ENCODE assay signal across 22 cellular contexts in the genomic region with DNA sequence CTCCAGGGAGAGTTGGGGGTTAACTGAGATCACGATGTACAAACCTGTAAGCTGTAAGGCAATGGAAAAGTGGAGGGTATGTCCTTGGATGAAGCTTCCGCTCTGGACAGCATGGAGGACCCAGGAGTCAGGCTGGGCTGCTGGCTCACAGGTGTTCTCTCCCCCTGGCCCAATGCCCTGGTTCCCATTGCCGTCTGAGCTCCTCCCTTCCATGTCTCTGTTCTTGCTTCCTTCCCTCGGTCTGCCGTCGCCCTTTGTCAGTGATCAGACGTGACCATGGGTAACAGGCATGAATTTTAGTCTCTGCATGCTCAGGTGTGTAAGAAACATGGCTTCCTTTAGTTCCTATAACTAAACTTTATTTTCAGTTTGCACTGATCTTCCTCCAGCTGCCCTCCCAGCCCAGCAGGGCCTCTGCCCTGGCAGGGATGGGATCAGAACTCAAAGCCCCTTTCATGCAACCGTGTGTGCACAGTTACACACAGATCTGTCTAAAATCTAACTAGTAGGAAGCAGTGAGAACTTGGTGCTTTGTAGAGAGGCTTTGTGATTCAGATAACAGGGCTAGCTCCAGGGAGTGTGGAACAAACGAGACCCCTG. TPM values are rescaled to one million over a fixed set of nuclear protein-coding genes. Genes with fewer than 3 reads are reported as not detected.
DNase-seq lines count a peak whose midpoint lies in the region; ATAC-seq, FAIRE-seq and TF ChIP-seq lines count a peak whose summit lies in the region.
"Had no signal": no experiment of that assay in that cellular context is flagged by ENCODE, and none has a peak within 500 bp of the region (broad histone marks: within the 10 kb centered on the region; RNA-seq: fewer than 3 reads in every experiment).

No MANE protein-coding gene starts in this region.

- H3K4me3 Mint-ChIP-seq in activated CD8-positive, alpha-beta memory T cell treated with anti-CD3 and anti-CD28 coated beads, Interleukin-2, amount 10 ng/mL, durations not matched to agents 7 days and 5 days = no peak overlapping the region
- H3K4me3 Mint-ChIP-seq in neural progenitor cell (no peak overlapping the region), type B pancreatic cell (no peak overlapping the region)
- H3K4me3 Mint-ChIP-seq: CD8-positive, alpha-beta T cell had no signal

- H2AFZ ChIP-seq in H1 (ENCODE audit: low read length) = no peak overlapping the region
- no peak overlapping the region for H2AFZ ChIP-seq in neural progenitor cell (replicated peaks)
- no peak overlapping the region for H2AFZ ChIP-seq in trophoblast cell (ENCODE audit: insufficient read depth, low read length, poor library complexity)

- H4K20me1 ChIP-seq in H1 (replicated peaks in 1 of 2; ENCODE audit: control insufficient read depth in 1 of 2, insufficient read depth in 2 of 2, low read length in 2 of 2) = no peaks in the 10 kb centered on the region
- H4K20me1 ChIP-seq in neural progenitor cell (ENCODE audit: low read depth) = no peaks in the 10 kb centered on the region

- H3K4me1 Mint-ChIP-seq in activated CD8-positive, alpha-beta memory T cell treated with anti-CD3 and anti-CD28 coated beads, Interleukin-2, amount 10 ng/mL, durations not matched to agents 7 days and 5 days = no peaks in the 10 kb centered on the region
- H3K4me1 Mint-ChIP-seq in neural progenitor cell = peaks cover 79% of the 10 kb centered on the region
- peaks cover 7% of the 10 kb centered on the region for H3K4me1 Mint-ChIP-seq in type B pancreatic cell (ENCODE audit: unreplicated experiment)

- peaks cover 0 to 12% (median 5%) of the 10 kb centered on the region in 4 experiments; a peak in 6 of 7 replicates for H3K4me1 ChIP-seq in H1 (replicated peaks in 1 of 4; ENCODE audit: control insufficient read depth in 3 of 4, insufficient read depth in 4 of 4, low read length in 3 of 4)
- H3K4me1 ChIP-seq in neural progenitor cell = peaks cover 58% of the 10 kb centered on the region
- no peaks in the 10 kb centered on the region for H3K4me1 ChIP-seq in trophoblast cell (ENCODE audit: control insufficient read depth in 1 of 2, insufficient read depth in 2 of 2, low read length in 2 of 2)
- H3K4me1 ChIP-seq: A549, HAP-1 had no signal

- no peak overlapping the region for H2BK15ac ChIP-seq in H1 (ENCODE audit: low read length)

- H3K23ac ChIP-seq in H1 (ENCODE audit: insufficient read length) (no peak overlapping the region), trophoblast cell (ENCODE audit: low read length) (no peak overlapping the region)

- H2BK120ac ChIP-seq in H1 (replicated peaks; ENCODE audit: low read depth, low read length) = no peak overlapping the region
- no peak overlapping the region for H2BK120ac ChIP-seq in trophoblast cell (ENCODE audit: insufficient read depth, low read length, poor library complexity)

- H4K12ac ChIP-seq in trophoblast cell (ENCODE audit: low read depth, low read length) = no peak overlapping the region

- TF ChIP-seq RAD21 in H1 (IDR thresholded peaks at IDR 0.05 in 1 of 2, conservative IDR thresholded peaks at IDR 0.05 in 1 of 2; ENCODE audit: low read depth in 2 of 2, low read length in 2 of 2) = no peak

- H3K27ac ChIP-seq in H1 (ENCODE audit: low read depth, low read length) = no peak overlapping the region
- H3K27ac ChIP-seq in neural progenitor cell = no peak overlapping the region
- H3K27ac ChIP-seq in trophoblast cell (ENCODE audit: low read depth, low read length) = no peak overlapping the region
- H3K27ac ChIP-seq: 22Rv1, A549, HL-60 had no signal

- H4K8ac ChIP-seq in H1 (ENCODE audit: extremely low read depth, insufficient read depth, low read length) (no peak overlapping the region), trophoblast cell (ENCODE audit: low read depth, low read length) (no peak overlapping the region)

- H3K56ac ChIP-seq in H1 (replicated peaks; ENCODE audit: insufficient read length, low read depth, low read length) = no peak overlapping the region

- no peaks in the 10 kb centered on the region for H3K9me3 Mint-ChIP-seq in activated CD8-positive, alpha-beta memory T cell treated with anti-CD3 and anti-CD28 coated beads, Interleukin-2, amount 10 ng/mL, durations not matched to agents 7 days and 5 days (ENCODE audit: low read depth)
- H3K9me3 Mint-ChIP-seq in neural progenitor cell = no peaks in the 10 kb centered on the region
- no peaks in the 10 kb centered on the region for H3K9me3 Mint-ChIP-seq in type B pancreatic cell
- H3K9me3 Mint-ChIP-seq: CD8-positive, alpha-beta T cell had no signal

- H3K14ac ChIP-seq in H1 (ENCODE audit: insufficient read length) = no peak overlapping the region
- H3K14ac ChIP-seq in trophoblast cell (ENCODE audit: low read length) = no peak overlapping the region

- H3K9me3 ChIP-seq in H1 (ENCODE audit: insufficient read depth in 2 of 2, low read depth in 1 of 2, low read length in 1 of 2) (no peaks in the 10 kb centered on the region), neural progenitor cell (ENCODE audit: low read depth) (no peaks in the 10 kb centered on the region), trophoblast cell (ENCODE audit: insufficient read depth, low read depth, low read length) (peaks cover 1% of the 10 kb centered on the region)
- H3K9me3 ChIP-seq: A549, HAP-1 had no signal

- H3K27me3 ChIP-seq in H1 (replicated peaks in 1 of 4; ENCODE audit: control insufficient read depth in 3 of 4, extremely low read depth in 1 of 4, insufficient read depth in 3 of 4, low read length in 3 of 4) = no peaks in the 10 kb centered on the region
- no peaks in the 10 kb centered on the region for H3K27me3 ChIP-seq in neural progenitor cell
- no peaks in the 10 kb centered on the region for H3K27me3 ChIP-seq in trophoblast cell (ENCODE audit: insufficient read depth, low read length)

- no peak for TF ChIP-seq EP300 in H1 (IDR thresholded peaks at IDR 0.05; ENCODE audit: borderline replicate concordance in 1 of 2, low read depth in 2 of 2, low read length in 2 of 2)

- no peak for TF ChIP-seq POLR2A in H1 (IDR thresholded peaks at IDR 0.05; ENCODE audit: control extremely low read depth in 1 of 2, low read depth in 2 of 2, low read length in 2 of 2)

- H2BK20ac ChIP-seq in H1 (ENCODE audit: low read length) = peak overlapping the region; percentile 16; the same call in 1 of the 2 replicates

- POLR2A ChIA-PET in H1 (lab: Charles Lee; ENCODE audit: partially characterized antibody) = no interaction called here

- no peak overlapping the region for H2BK5ac ChIP-seq in H1 (ENCODE audit: low read depth, low read length)
- no peak overlapping the region for H2BK5ac ChIP-seq in trophoblast cell (ENCODE audit: low read depth, low read length, poor library complexity)

- H3K79me2 ChIP-seq in H1 (ENCODE audit: control insufficient read depth in 1 of 2, insufficient read depth in 2 of 2, low read length in 2 of 2) (no peaks in the 10 kb centered on the region), neural progenitor cell (ENCODE audit: low read depth) (no peaks in the 10 kb centered on the region), trophoblast cell (ENCODE audit: control insufficient read depth, insufficient read depth, low read length, poor library complexity) (no peaks in the 10 kb centered on the region)

- H3K23me2 ChIP-seq in H1 (ENCODE audit: low read depth, low read length) = no peaks in the 10 kb centered on the region

- H3K9ac ChIP-seq in H1 (replicated peaks in 1 of 4; ENCODE audit: extremely low read depth in 1 of 4, low read depth in 3 of 4, low read length in 3 of 4) = no peak overlapping the region
- H3K9ac ChIP-seq in neural progenitor cell = no peak overlapping the region
- no peak overlapping the region for H3K9ac ChIP-seq in trophoblast cell (ENCODE audit: low read length)

- H3K4ac ChIP-seq in H1 (replicated peaks; ENCODE audit: insufficient read length, low read depth, low read length) (no peak overlapping the region), trophoblast cell (ENCODE audit: low read depth, low read length) (no peak overlapping the region)

- FAIRE-seq in H1 (lab: Jason Lieb, UNC) = no peak
- FAIRE-seq: A549, GM12878 had no signal

- no peak overlapping the region for H3K18ac ChIP-seq in H1 (ENCODE audit: extremely low read depth, low read length)
- H3K18ac ChIP-seq in trophoblast cell (ENCODE audit: low read length) = no peak overlapping the region

- CTCF ChIA-PET in activated CD8-positive, alpha-beta memory T cell treated with anti-CD3 and anti-CD28 coated beads, Interleukin-2, amount 10 ng/mL, durations not matched to agents 7 days and 5 days (lab: Charles Lee) = no interaction called here
- CTCF ChIA-PET in H1 (lab: Charles Lee; ENCODE audit: partially characterized antibody) = interaction anchor here (1.0 to 2.2 kb wide), 5 partner anchors 30 to 198 kb away, joined by 3 to 5 read pairs (median 3); no protein-coding TSS in a partner anchor

- H2BK12ac ChIP-seq in H1 (ENCODE audit: low read depth, low read length) (no peak overlapping the region), trophoblast cell (ENCODE audit: low read length) (no peak overlapping the region)

- no peaks in the 10 kb centered on the region for H3K36me3 ChIP-seq in H1 (ENCODE audit: control insufficient read depth in 2 of 4, insufficient read depth in 4 of 4, low read length in 3 of 4)
- H3K36me3 ChIP-seq in neural progenitor cell = no peaks in the 10 kb centered on the region
- no peaks in the 10 kb centered on the region for H3K36me3 ChIP-seq in trophoblast cell (ENCODE audit: control insufficient read depth in 1 of 2, insufficient read depth in 2 of 2, low read length in 2 of 2)
- H3K36me3 ChIP-seq: HAP-1 had no signal

- H3F3A ChIP-seq in neural progenitor cell (ENCODE audit: low read depth) = peaks cover 24% of the 10 kb centered on the region

- H3K4me3 ChIP-seq in H1 (ENCODE audit: extremely low read depth in 1 of 4, insufficient read depth in 2 of 4, low read depth in 3 of 4, low read length in 4 of 4) (no peak overlapping the region), neural progenitor cell (no peak overlapping the region), trophoblast cell (ENCODE audit: low read depth, low read length) (no peak overlapping the region)
- H3K4me3 ChIP-seq: A549, GM12878, HAP-1 had no signal

- no peak overlapping the region for H4K5ac ChIP-seq in H1 (ENCODE audit: insufficient read length, low read depth, low read length)

- no peaks in the 10 kb centered on the region for H3K36me3 Mint-ChIP-seq in activated CD8-positive, alpha-beta memory T cell treated with anti-CD3 and anti-CD28 coated beads, Interleukin-2, amount 10 ng/mL, durations not matched to agents 7 days and 5 days
- no peaks in the 10 kb centered on the region for H3K36me3 Mint-ChIP-seq in neural progenitor cell
- H3K36me3 Mint-ChIP-seq in type B pancreatic cell = no peaks in the 10 kb centered on the region
- H3K36me3 Mint-ChIP-seq: CD8-positive, alpha-beta T cell had no signal

- no peaks in the 10 kb centered on the region for H3K27me3 Mint-ChIP-seq in activated CD8-positive, alpha-beta memory T cell treated with anti-CD3 and anti-CD28 coated beads, Interleukin-2, amount 10 ng/mL, durations not matched to agents 7 days and 5 days
- peaks cover 12% of the 10 kb centered on the region for H3K27me3 Mint-ChIP-seq in neural progenitor cell (ENCODE audit: insufficient read depth, low read depth)
- H3K27me3 Mint-ChIP-seq in type B pancreatic cell = peaks cover 1% of the 10 kb centered on the region

- no peak overlapping the region for H3K27ac Mint-ChIP-seq in activated CD8-positive, alpha-beta memory T cell treated with anti-CD3 and anti-CD28 coated beads, Interleukin-2, amount 10 ng/mL, durations not matched to agents 7 days and 5 days
- H3K27ac Mint-ChIP-seq in neural progenitor cell (peak overlapping the region; percentile 72), type B pancreatic cell (no peak overlapping the region)
- H3K27ac Mint-ChIP-seq: CD8-positive, alpha-beta T cell had no signal

- WGBS in H1 (ENCODE audit: extremely low coverage in 1 of 2, insufficient coverage in 1 of 2, insufficient read length in 1 of 2, insufficient replicate concordance in 2 of 2, low coverage in 1 of 2, low lambda C conversion rate in 2 of 2, missing lambda C conversion rate in 1 of 2), 2 experiments = 84% methylated on average over 9 of the region's 9 CpGs; no CpG with 5 or more reads in 1 of the 2 experiments
- no CpG with 5 or more reads among the region's 9 CpGs for WGBS in trophoblast cell (ENCODE audit: extremely low coverage, insufficient coverage, insufficient read length)

- ATAC-seq in activated CD8-positive, alpha-beta memory T cell treated with anti-CD3 and anti-CD28 coated beads, Interleukin-2, amount 10 ng/mL, durations not matched to agents 7 days and 5 days = no peak
- no peak for ATAC-seq in HG03565 (IDR thresholded peaks at IDR 0.05; ENCODE audit: unreplicated experiment)
- ATAC-seq: A549; CD8-positive, alpha-beta T cell; GM12878 had no signal

- H2AK5ac ChIP-seq in H1 (ENCODE audit: low read depth, low read length) (no peak overlapping the region), trophoblast cell (ENCODE audit: low read length) (no peak overlapping the region)

- H3K79me1 ChIP-seq in H1 (ENCODE audit: low read depth, low read length) = no peaks in the 10 kb centered on the region; the same call in 1 of the 2 replicates
- no peaks in the 10 kb centered on the region for H3K79me1 ChIP-seq in trophoblast cell (ENCODE audit: low read length)

- H4K91ac ChIP-seq in H1 (replicated peaks; ENCODE audit: insufficient read length, low read length) (no peak overlapping the region), trophoblast cell (ENCODE audit: low read depth, low read length) (no peak overlapping the region)

- DNase-seq in activated CD8-positive, alpha-beta memory T cell treated with anti-CD3 and anti-CD28 coated beads for 24 hours = peak; percentile 38
- no peak for DNase-seq in activated CD8-positive, alpha-beta memory T cell treated with anti-CD3 and anti-CD28 coated beads, Interleukin-2, amount 10 ng/mL, durations not matched to agents 7 days and 5 days
- DNase-seq in H1 (ENCODE audit: low read depth in 1 of 2, low spot score in 2 of 2) (no peak), neural progenitor cell (ENCODE audit: low spot score) (no peak), type B pancreatic cell (ENCODE audit: extremely low spot score, unreplicated experiment) (peak; percentile 36), C1 segment of cervical spinal cord (lab: John Stamatoyannopoulos, UW) (no peak), trophoblast cell (no peak)
- DNase-seq: AML-193, Calu3, DMS53, DND-41, EL, GOT3 had no signal

- H3K4me2 ChIP-seq in H1 (ENCODE audit: insufficient read depth in 1 of 2, low read depth in 2 of 2, low read length in 2 of 2) (no peak overlapping the region), neural progenitor cell (no peak overlapping the region), trophoblast cell (ENCODE audit: low read length) (no peak overlapping the region)
- H3K4me2 ChIP-seq: A549 had no signal

- TF ChIP-seq CTCF in H1 (IDR thresholded peaks at IDR 0.05; ENCODE audit: control extremely low read depth in 1 of 3, insufficient read depth in 1 of 3, low read depth in 1 of 3, low read length in 3 of 3) (no peak), neural progenitor cell (IDR thresholded peaks at IDR 0.05) (no peak), type B pancreatic cell (conservative IDR thresholded peaks at IDR 0.05) (no peak)

RNA-seq across cellular contexts. Expression of a gene that starts 51.7 kb away (rescaled TPM):
- total RNA-seq in activated CD8-positive, alpha-beta memory T cell treated with anti-CD3 and anti-CD28 coated beads, Interleukin-2, amount 10 ng/mL, durations not matched to agents 7 days and 5 days = not detected
- 0.10 and 0.19 TPM in 2 replicates for total RNA-seq in H1 (2021; fragmentation: NEBNext Ultra II Directional; extraction: Animal tissue kit (Norgen Biotek cat#: 25700))
- 0.08 TPM in 2 replicates for polyA plus RNA-seq in H1 (2011; rRNA removed)
- 0.05 TPM for polyA plus RNA-seq in H1 (2011; cell fraction: cytosol; rRNA removed)
- polyA plus RNA-seq in H1 (2011; cell fraction: nucleus; rRNA removed) = 0.16 TPM
- 0.07 to 0.20 TPM (median 0.12 TPM) in 4 replicates for polyA plus RNA-seq in H1 (2012, experiment 1 of 2)
- 0.09 TPM for polyA plus RNA-seq in H1 (2012, experiment 2 of 2)
- polyA plus RNA-seq in H1 (2013, experiment 1 of 2) = 0.20 TPM
- polyA plus RNA-seq in H1 (2013, experiment 2 of 2) = 0.28 TPM
- 0.09 and 0.12 TPM in 2 replicates for polyA minus RNA-seq in H1 (2011; rRNA and poly(A)+ RNA removed)
- not detected for polyA minus RNA-seq in H1 (2011; cell fraction: cytosol; rRNA and poly(A)+ RNA removed)
- polyA minus RNA-seq in H1 (2011; cell fraction: nucleus; rRNA and poly(A)+ RNA removed) = not detected
- total RNA-seq in neural progenitor cell (ENCODE audit: low replicate concordance) = not detected in 2 replicates
- 0.12 and 0.34 TPM in 2 replicates for total RNA-seq in type B pancreatic cell (ENCODE audit: low replicate concordance)
- 0.15 and 0.16 TPM in 2 replicates for polyA plus RNA-seq in trophoblast cell (2013)
- total RNA-seq: Calu3; CD8-positive, alpha-beta T cell; G401; HT1080 had no signal
- polyA plus RNA-seq: A549 had no signal

Comparison
In these comparisons a context has a peak if more than half of its experiments do, and no peak if none do; other contexts are left out.
1. DNase-seq: peak in activated CD8-positive, alpha-beta memory T cell treated with anti-CD3 and anti-CD28 coated beads for 24 hours (single experiment) and type B pancreatic cell (single experiment); none in activated CD8-positive, alpha-beta memory T cell treated with anti-CD3 and anti-CD28 coated beads, Interleukin-2, amount 10 ng/mL, durations not matched to agents 7 days and 5 days (single experiment), H1 (0 of 2), neural progenitor cell (single experiment), C1 segment of cervical spinal cord (0 of 14) and trophoblast cell (0 of 2).